In genomic region chr18:3225588-3225987, GRCh38 we compare ENCODE assay signal across 26 cellular contexts. TPM values are rescaled to one million over a fixed set of nuclear protein-coding genes. Genes with fewer than 3 reads are reported as not detected.
DNase-seq lines count a peak whose midpoint lies in the region; ATAC-seq, FAIRE-seq and TF ChIP-seq lines count a peak whose summit lies in the region.
"Had no signal": no experiment of that assay in that cellular context is flagged by ENCODE, and none has a peak within 500 bp of the region (broad histone marks: within the 10 kb centered on the region; RNA-seq: fewer than 3 reads in every experiment).

No MANE protein-coding gene starts in this region.

- ATAC-seq in left colon (peak; percentile 93), pancreas (peak in 3 of 4 donors; percentile 58 to 73 (median 59)), GM18519 (IDR thresholded peaks at IDR 0.05; ENCODE audit: low FRiP score, unreplicated experiment) (no peak)
- ATAC-seq: A549, GM12878, HCT116 had no signal

- DNase-seq in adipocyte (ENCODE audit: low read depth) (no peak), left colon (peak in 1 of 2 donors; percentile 26), pancreas (no peak), urothelium cell line (ENCODE audit: low spot score) (no peak), nucleus accumbens (lab: John Stamatoyannopoulos, UW) (no peak), HEK293T (ENCODE audit: extremely low spot score) (no peak)
- DNase-seq: AML-193; CD4-positive, alpha-beta T cell; GDM1; GOT3; MV-4-11; NCI-H1105; NCI-H1436 treated with DMSO at 0.1 percent for 48 hours; NCI-H187 treated with DMSO at 0.1 percent for 48 hours; NCI-H2107; NCI-H524 treated with DMSO at 0.1 percent for 48 hours; NCI-H774; SK-N-SH had no signal

- H3K4me3 ChIP-seq in adipocyte (ENCODE audit: low read length), result no peak overlapping the region
- no peak overlapping the region for H3K4me3 ChIP-seq in pancreas
- H3K4me3 ChIP-seq: A549; BLaER1 treated with 17β-estradiol and CSF1 and Interleukin-3, amounts not matched to agents 10 nM and 100 nM; GM12878; K562 had no signal

- H3K9me3 ChIP-seq in adipocyte (ENCODE audit: control insufficient read depth, low read length), result no peaks in the 10 kb centered on the region
- no peaks in the 10 kb centered on the region for H3K9me3 ChIP-seq in pancreas
- H3K9me3 ChIP-seq: A549, SK-N-SH had no signal

- TF ChIP-seq CTCF in pancreas (IDR thresholded peaks at IDR 0.05), result no peak

- H3K36me3 ChIP-seq in adipocyte (ENCODE audit: control insufficient read depth, insufficient read depth, low read length, severe bottlenecking) (no peaks in the 10 kb centered on the region), pancreas (no peaks in the 10 kb centered on the region)
- H3K36me3 ChIP-seq: BLaER1 treated with 17β-estradiol and CSF1 and Interleukin-3, amounts not matched to agents 10 nM and 100 nM had no signal

- POLR2A ChIA-PET in HEK293T (lab: Yijun Ruan, JAX), result no interaction called here

- intact Hi-C loops in left colon (cut with DNase I, micrococcal nuclease) (no loop called here), pancreas (cut with DNase I) (no loop called here)

- peak overlapping the region; percentile 16 for H3K9ac ChIP-seq in adipocyte (ENCODE audit: low read length)
- H3K9ac ChIP-seq: BLaER1 treated with 17β-estradiol and CSF1 and Interleukin-3, amounts not matched to agents 10 nM and 100 nM; SK-N-SH had no signal

- FAIRE-seq in pancreas (lab: Jason Lieb, UNC) (no peak), urothelium cell line (lab: Jason Lieb, UNC) (peak; percentile 58)
- FAIRE-seq: A549, GM12878, K562, RCC 7860 had no signal

- H3K27ac ChIP-seq in pancreas, result peak overlapping the region in 2 of 4 donors; percentile 36 to 46
- H3K27ac ChIP-seq: A549; BLaER1 treated with 17β-estradiol and CSF1 and Interleukin-3, amounts not matched to agents 10 nM and 100 nM had no signal

- 16 to 41% methylated on average over 3 of the region's 3 CpGs for WGBS in pancreas, 2 donors

- peaks cover 42% of the 10 kb centered on the region for H3K4me1 ChIP-seq in adipocyte (ENCODE audit: control insufficient read depth, insufficient read depth, low read length)
- peaks cover 4 to 26% (median 8%) of the 10 kb centered on the region in 3 donors for H3K4me1 ChIP-seq in pancreas
- H3K4me1 ChIP-seq: A549; BLaER1 treated with 17β-estradiol and CSF1 and Interleukin-3, amounts not matched to agents 10 nM and 100 nM had no signal

- H3K27me3 ChIP-seq in adipocyte (replicated peaks; ENCODE audit: control insufficient read depth, insufficient read depth, low read length) (no peaks in the 10 kb centered on the region), pancreas (no peaks in the 10 kb centered on the region)
- H3K27me3 ChIP-seq: BLaER1 treated with 17β-estradiol and CSF1 and Interleukin-3, amounts not matched to agents 10 nM and 100 nM had no signal

- CTCF ChIA-PET in HEK293T (lab: Yijun Ruan, JAX), result no interaction called here

TF ChIP-seq in HEK293T, 16 proteins besides CTCF, POLR2A, EP300 and RAD21:
- TF ChIP-seq ZNF384 (IDR thresholded peaks at IDR 0.05) (no peak), ARNT (IDR thresholded peaks at IDR 0.05) (no peak), FOXA1 (IDR thresholded peaks at IDR 0.05) (no peak), HDGF (IDR thresholded peaks at IDR 0.05; ENCODE audit: borderline replicate concordance) (no peak), ELF4 (IDR thresholded peaks at IDR 0.05) (no peak), CTBP1 (IDR thresholded peaks at IDR 0.05; ENCODE audit: borderline replicate concordance) (no peak), L3MBTL2 (conservative IDR thresholded peaks at IDR 0.05) (no peak), BHLHE40 (IDR thresholded peaks at IDR 0.05; ENCODE audit: borderline replicate concordance) (no peak), SP1 (IDR thresholded peaks at IDR 0.05) (no peak), LEF1 (IDR thresholded peaks at IDR 0.05; ENCODE audit: borderline replicate concordance) (no peak), TARDBP (IDR thresholded peaks at IDR 0.05) (no peak), PKNOX1 (IDR thresholded peaks at IDR 0.05) (no peak), NFRKB (IDR thresholded peaks at IDR 0.05) (no peak), SUZ12 (IDR thresholded peaks at IDR 0.05) (no peak)
TF ChIP-seq in HEK293T: peak in this region for 0.

RNA-seq across cellular contexts. Expression of gene MYOM1, which starts 5.8 kb away (rescaled TPM):
- total RNA-seq in left colon (1 to 10 TPM; 3.5 to 9.6 TPM), pancreas (10 to 100 TPM in 4 of 6 donors, 1 to 10 TPM in 2; 4.7 to 16.8 (median 12.1) TPM)
- polyA plus RNA-seq in pancreas, result 10 to 100 TPM; 14.3 to 18.2 TPM
- total RNA-seq: HT1080 had no signal

RNA-seq across cellular contexts. Expression of gene MYL12A, which starts 22.0 kb away (rescaled TPM):
- 100 to 1,000 TPM; 520 to 622 TPM for total RNA-seq in left colon
- 100 to 1,000 TPM in 5 of 6 donors, 10 to 100 TPM in 1; 89.6 to 203 (median 105) TPM for total RNA-seq in pancreas
- polyA plus RNA-seq in pancreas, result 100 to 1,000 TPM; 125 to 157 TPM

RNA-seq across cellular contexts. Expression of gene MYL12B, which starts 36.3 kb away (rescaled TPM):
- total RNA-seq in left colon (100 to 1,000 TPM; 563 to 581 TPM), pancreas (100 to 1,000 TPM in 2 of 6 donors, 10 to 100 TPM in 4; 63.0 to 195 (median 82.7) TPM)
- 100 to 1,000 TPM; 198 to 208 TPM for polyA plus RNA-seq in pancreas
